In the genomic region with DNA sequence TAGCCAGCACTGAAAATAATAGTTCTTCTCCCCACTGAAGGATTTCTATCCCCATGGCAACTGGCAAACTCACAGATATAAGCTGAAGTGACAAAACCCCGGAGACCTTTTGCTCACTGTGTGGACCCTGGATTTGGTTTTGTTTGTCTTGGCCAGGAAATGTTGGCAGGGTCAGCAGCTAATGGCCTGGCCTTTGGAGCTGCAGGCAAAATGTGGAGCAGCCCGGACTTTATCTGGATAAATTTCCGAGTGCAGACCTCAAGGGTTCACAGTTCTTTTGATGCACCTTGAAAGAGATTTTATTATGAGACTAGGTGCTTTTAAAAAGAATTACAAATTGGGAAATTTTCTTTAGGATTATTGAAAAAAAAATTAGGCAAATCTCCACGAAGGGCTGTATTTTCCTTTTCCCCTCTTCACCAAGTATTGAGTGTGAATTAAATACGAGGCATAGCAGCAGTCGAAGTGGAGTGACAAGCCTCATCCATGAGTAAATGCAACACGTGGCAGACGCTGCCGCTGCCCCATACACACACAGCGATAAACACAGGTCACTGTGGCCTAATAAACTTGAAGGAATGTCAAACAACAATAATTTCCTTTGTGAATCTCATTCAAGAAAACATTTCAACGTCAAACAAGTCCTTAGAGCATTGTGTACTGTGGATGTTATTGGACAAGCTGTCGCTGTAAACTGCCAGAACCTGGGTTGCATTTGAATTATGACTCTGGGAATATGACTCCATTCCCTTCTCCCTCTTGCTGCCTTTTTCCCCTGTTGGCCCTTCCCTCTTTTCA, we compare ENCODE assay signal across 13 cellular contexts. TPM values are rescaled to one million over a fixed set of nuclear protein-coding genes. Genes with fewer than 3 reads are reported as not detected.
DNase-seq lines count a peak whose midpoint lies in the region; ATAC-seq, FAIRE-seq and TF ChIP-seq lines count a peak whose summit lies in the region.
"Had no signal": no experiment of that assay in that cellular context is flagged by ENCODE, and none has a peak within 500 bp of the region (broad histone marks: within the 10 kb centered on the region; RNA-seq: fewer than 3 reads in every experiment).

No MANE protein-coding gene starts in this region.

- H3K4me1 ChIP-seq in PC-3 (ENCODE audit: insufficient read depth, low read length) (peaks cover 49% of the 10 kb centered on the region), pancreas (peaks cover 0 to 10% (median 9%) of the 10 kb centered on the region in 3 donors)

- BruUV-seq in PC-3 (replicated peaks; lab: Mats Ljungman, UMichigan): no TSS peak

- H3K9me3 ChIP-seq in PC-3 (ENCODE audit: low read length) (no peaks in the 10 kb centered on the region), pancreas (no peaks in the 10 kb centered on the region)

- in situ Hi-C loops in GM13976 (cut with MboI; ENCODE audit: low sequenced_read_pairs, unreplicated experiment): loop anchor here (25.0 kb wide), 1 partner anchor 982 kb away; no protein-coding TSS in a partner anchor

- no peak for FAIRE-seq in pancreas (lab: Jason Lieb, UNC)
- FAIRE-seq: GM12892 had no signal

- peak overlapping the region; percentile 33; the same call in 1 of the 2 replicates for H3K4me2 ChIP-seq in PC-3 (ENCODE audit: low read length)
- H3K4me2 ChIP-seq: PC-9 had no signal

- POLR2A ChIA-PET in PC-3 (lab: Charles Lee; ENCODE audit: unreplicated experiment): no interaction called here

- no peaks in the 10 kb centered on the region for H4K20me1 ChIP-seq in PC-3 (ENCODE audit: low read length)

- H3K9me2 ChIP-seq in PC-3 (replicated peaks; ENCODE audit: low read length): no peaks in the 10 kb centered on the region

- TF ChIP-seq CTCF in PC-3 (conservative IDR thresholded peaks at IDR 0.05; ENCODE audit: low read depth, low read length) (no peak), fibroblast of the aortic adventitia (IDR thresholded peaks at IDR 0.05; ENCODE audit: insufficient read depth, low read length) (no peak), pancreas (IDR thresholded peaks at IDR 0.05) (no peak), GM13976 (IDR thresholded peaks at IDR 0.05; ENCODE audit: borderline replicate concordance, control extremely low read depth, extremely low read depth, insufficient read depth, missing control alignments) (no peak)

- H3F3A ChIP-seq in PC-3 (ENCODE audit: low read length, unreplicated experiment): no peaks in the 10 kb centered on the region

- ATAC-seq in PC-3 (peak; percentile 75), pancreas (peak; percentile 64 to 79 (median 75)), GM19328 (IDR thresholded peaks at IDR 0.05; ENCODE audit: unreplicated experiment) (no peak), GM21390 (IDR thresholded peaks at IDR 0.05; ENCODE audit: unreplicated experiment) (no peak)

- H3K79me2 ChIP-seq in PC-3 (ENCODE audit: low read length): no peaks in the 10 kb centered on the region

- peak overlapping the region; percentile 40 for H2AFZ ChIP-seq in PC-3 (ENCODE audit: low read length)
- H2AFZ ChIP-seq: PC-9 had no signal

- H3K36me3 ChIP-seq in PC-3 (ENCODE audit: low read depth, low read length) (no peaks in the 10 kb centered on the region), pancreas (no peaks in the 10 kb centered on the region)

- peak; percentile 17 for DNase-seq in Daoy (ENCODE audit: low read depth)
- DNase-seq in PC-3: peak; percentile 67
- peak; percentile 49 for DNase-seq in fibroblast of the aortic adventitia (ENCODE audit: low read depth)
- peak in 2 of 6 donors; percentile 27 to 36 for DNase-seq in pancreas
- DNase-seq in GM13976 (ENCODE audit: low spot score): no peak
- no peak for DNase-seq in SHP77 treated with DMSO at 0.1 percent for 48 hours (lab: John Stamatoyannopoulos, UW)
- DNase-seq: MV-4-11, PC-9 had no signal

- H3K9ac ChIP-seq in PC-3 (ENCODE audit: low read length): peak overlapping the region; percentile 72

- H3K27me3 ChIP-seq in PC-3 (ENCODE audit: low read length): no peaks in the 10 kb centered on the region
- H3K27me3 ChIP-seq in pancreas: no peaks in the 10 kb centered on the region

- intact Hi-C loops in PC-3 (cut with micrococcal nuclease) (no loop called here), pancreas (cut with DNase I) (no loop called here)

- 21 to 23% methylated on average over 12 of the region's 12 CpGs for WGBS in pancreas, 2 donors

- CTCF ChIA-PET in PC-3 (lab: Charles Lee): no interaction called here

- peak overlapping the region; percentile 90 for H3K27ac ChIP-seq in PC-3 (ENCODE audit: low read length)
- H3K27ac ChIP-seq in pancreas: no peak overlapping the region
- H3K27ac ChIP-seq: PC-9 had no signal

- H3K4me3 ChIP-seq in PC-3 (ENCODE audit: low read length) (no peak overlapping the region), fibroblast of the aortic adventitia (ENCODE audit: low read depth, low read length) (no peak overlapping the region), pancreas (no peak overlapping the region)
- H3K4me3 ChIP-seq: PC-9 had no signal

RNA-seq across cellular contexts. Expression of gene CCN6, which starts 35.1 kb away (rescaled TPM):
- not detected in 2 replicates for total RNA-seq in Daoy (2014; rRNA removed; shearing (Covaris generic))
- not detected in 2 replicates for total RNA-seq in PC-3 (2014; rRNA removed)
- total RNA-seq in fibroblast of the aortic adventitia (ENCODE audit: low replicate concordance): not detected in 2 replicates
- not detected for total RNA-seq in pancreas
- not detected for polyA plus RNA-seq in pancreas
- total RNA-seq: mesenteric fat pad, PC-9 had no signal
- polyA plus RNA-seq: adipose tissue had no signal

Comparison
In these comparisons a context has a peak if more than half of its experiments do, and no peak if none do; other contexts are left out.
1. DNase-seq: peak in Daoy (single experiment), PC-3 (single experiment) and fibroblast of the aortic adventitia (single experiment); none in GM13976 (single experiment) and SHP77 treated with DMSO at 0.1 percent for 48 hours (single experiment).
2. ATAC-seq: peak in PC-3 (single experiment) and pancreas (4 of 4); none in GM19328 (single experiment) and GM21390 (single experiment).